ENCODE assay signal across 8 cellular contexts in the genomic region with DNA sequence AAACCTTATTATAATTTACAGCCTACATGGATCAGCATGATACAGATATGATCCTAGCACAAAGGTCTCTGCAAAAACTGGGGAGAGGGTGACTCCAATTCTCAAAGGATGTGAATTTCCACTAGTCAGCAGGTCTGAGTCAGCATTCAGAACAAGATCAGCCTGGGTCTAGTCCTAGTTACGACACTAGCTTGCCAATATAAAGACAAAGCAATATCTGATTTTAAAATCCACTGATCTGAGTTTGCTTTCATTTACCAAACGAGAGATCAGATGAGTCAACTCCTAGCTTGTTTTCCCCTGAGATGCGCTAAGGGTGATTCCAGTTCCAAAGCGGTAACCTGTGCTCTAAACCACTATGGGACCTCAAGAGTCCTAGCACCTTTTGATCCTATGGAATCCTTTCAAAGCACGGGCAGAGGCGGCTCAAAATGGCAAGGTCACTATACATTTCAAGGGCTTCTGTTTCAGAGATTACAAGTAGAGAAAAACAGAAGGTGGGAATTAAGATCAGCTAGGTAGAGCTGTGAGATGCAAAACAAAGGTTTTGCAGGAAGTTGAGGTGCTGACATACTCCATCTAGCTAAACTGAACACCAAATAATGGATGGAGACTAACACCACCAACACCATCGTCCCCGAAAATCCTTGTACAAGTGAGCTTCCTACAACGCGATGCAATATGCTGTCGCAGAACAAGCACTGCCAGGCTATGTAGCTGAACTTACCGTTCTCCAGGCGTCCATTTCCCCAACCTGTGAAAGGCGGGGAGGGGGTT. TPM values are rescaled to one million over a fixed set of nuclear protein-coding genes. Genes with fewer than 3 reads are reported as not detected.
DNase-seq lines count a peak whose midpoint lies in the region; ATAC-seq, FAIRE-seq and TF ChIP-seq lines count a peak whose summit lies in the region.

No MANE protein-coding gene starts in this region.

- peak overlapping the region; percentile 61 for H2AFZ ChIP-seq in MM.1S (ENCODE audit: low read length)

- H3K27me3 ChIP-seq in MM.1S (replicated peaks; ENCODE audit: insufficient read depth, low read length) (no peaks in the 10 kb centered on the region), body of pancreas (no peaks in the 10 kb centered on the region), liver (ENCODE audit: control insufficient read depth in 4 of 4, insufficient read depth in 4 of 4, low read length in 3 of 4) (no peaks in the 10 kb centered on the region), transverse colon (no peaks in the 10 kb centered on the region)

- no peaks in the 10 kb centered on the region for H3K9me2 ChIP-seq in MM.1S (replicated peaks; ENCODE audit: insufficient read depth, low read length)

- no peak for FAIRE-seq in frontal cortex (lab: Jason Lieb, UNC)

- in situ Hi-C loops in transverse colon (cut with MboI; ENCODE audit: low pct_ligation_motif_present in 1 of 4, low pct_unique_long_range_greater_than_20kb in 1 of 4, low sequenced_read_pairs in 3 of 4): loop anchor here (10.0 to 25.0 kb wide), 7 partner anchors 159 to 509 kb away; a partner anchor contains a TSS

- intact Hi-C loops in body of pancreas (cut with DNase I) (no loop called here), transverse colon (cut with DNase I; ENCODE audit: low total_unique reads) (no loop called here)

- H3K4me3 ChIP-seq in MM.1S (ENCODE audit: low read length) (peak overlapping the region; percentile 82), body of pancreas (peak overlapping the region; percentile 75 to 98), liver (ENCODE audit: low read depth in 1 of 3, low read length in 3 of 3) (peak overlapping the region; percentile 62 to 96 (median 65)), transverse colon (peak overlapping the region; percentile 84 to 99 (median 90))

- H3K4me1 ChIP-seq in MM.1S (ENCODE audit: low read length) (peaks cover 17% of the 10 kb centered on the region), body of pancreas (peaks cover 30% of the 10 kb centered on the region), liver (ENCODE audit: control insufficient read depth in 4 of 4, insufficient read depth in 4 of 4, low read length in 3 of 4) (peaks cover 5 to 19% (median 12%) of the 10 kb centered on the region in 4 donors), transverse colon (peaks cover 13 to 23% (median 21%) of the 10 kb centered on the region in 4 donors)

- H3F3A ChIP-seq in MM.1S (ENCODE audit: insufficient read depth, low read length): peaks cover 20% of the 10 kb centered on the region

- TF ChIP-seq CTCF in MM.1S (IDR thresholded peaks at IDR 0.05; ENCODE audit: low read length) (no peak), body of pancreas (IDR thresholded peaks at IDR 0.05) (no peak), liver (IDR thresholded peaks at IDR 0.05; ENCODE audit: low read depth, low read length, missing input control) (no peak), transverse colon (IDR thresholded peaks at IDR 0.05) (no peak)

- DNase-seq in EH (ENCODE audit: low read depth): peak; percentile 45
- DNase-seq in MM.1S: peak; percentile 22
- DNase-seq in body of pancreas: no peak
- no peak for DNase-seq in transverse colon
- DNase-seq in occipital lobe (lab: John Stamatoyannopoulos, UW): no peak
- DNase-seq in frontal cortex (ENCODE audit: low spot score in 2 of 2): no peak

- 0 out of 2 replicates have a peak, but pooled peaks cover 3% of the 10 kb centered on the region for H3K36me3 ChIP-seq in MM.1S (replicated peaks; ENCODE audit: insufficient read depth, low read length)
- peaks cover 0 to 8% of the 10 kb centered on the region in 2 donors for H3K36me3 ChIP-seq in body of pancreas (replicated peaks in 1 of 2; ENCODE audit: insufficient read depth in 1 of 2, low read depth in 2 of 2)
- H3K36me3 ChIP-seq in liver (ENCODE audit: control insufficient read depth in 4 of 4, insufficient read depth in 3 of 4, low read depth in 1 of 4, low read length in 3 of 4): peaks cover 0 to 9% (median 6%) of the 10 kb centered on the region in 4 donors
- H3K36me3 ChIP-seq in transverse colon: peaks cover 0 to 10% (median 4%) of the 10 kb centered on the region in 4 donors

- peak overlapping the region; percentile 75 for H3K4me2 ChIP-seq in MM.1S (ENCODE audit: low read depth, low read length)

- peak overlapping the region; percentile 93 for H3K27ac ChIP-seq in MM.1S (ENCODE audit: low read length)
- peak overlapping the region; percentile 75 to 89 (median 88) for H3K27ac ChIP-seq in body of pancreas
- peak overlapping the region in 1 of 2 donors; percentile 91 for H3K27ac ChIP-seq in liver (ENCODE audit: low read depth in 1 of 2, low read length in 2 of 2)
- H3K27ac ChIP-seq in transverse colon: peak overlapping the region; percentile 89 to 99 (median 96)

- no peak for TF ChIP-seq RAD21 in liver (IDR thresholded peaks at IDR 0.05)

- peak overlapping the region; percentile 85 for H3K9ac ChIP-seq in MM.1S (ENCODE audit: low read length)
- H3K9ac ChIP-seq in liver (ENCODE audit: low read depth in 1 of 2, low read length in 2 of 2): peak overlapping the region; percentile 1 to 57

- H3K9me3 ChIP-seq in MM.1S (replicated peaks; ENCODE audit: insufficient read depth, low read length) (no peaks in the 10 kb centered on the region), body of pancreas (no peaks in the 10 kb centered on the region), liver (ENCODE audit: control insufficient read depth in 4 of 4, low read length in 3 of 4) (no peaks in the 10 kb centered on the region), transverse colon (no peaks in the 10 kb centered on the region)

- H3K79me2 ChIP-seq in MM.1S (ENCODE audit: low read length): peaks cover 48% of the 10 kb centered on the region

- 6 to 9% methylated on average over 6 to 14 of the region's 14 CpGs for WGBS in body of pancreas, 2 donors
- WGBS in liver: 11% methylated on average over 14 of the region's 14 CpGs
- WGBS in transverse colon (ENCODE audit: low coverage in 1 of 2), 2 donors: 5 to 14% methylated on average over 5 to 14 of the region's 14 CpGs

- TF ChIP-seq EP300 in transverse colon (IDR thresholded peaks at IDR 0.05; ENCODE audit: low read depth): no peak

- H4K20me1 ChIP-seq in MM.1S (ENCODE audit: insufficient read depth, low read length): no peaks in the 10 kb centered on the region

- TF ChIP-seq POLR2A in body of pancreas (IDR thresholded peaks at IDR 0.05): no peak
- TF ChIP-seq POLR2A in transverse colon (IDR thresholded peaks at IDR 0.05): no peak

- ATAC-seq in GM21515 (IDR thresholded peaks at IDR 0.05; ENCODE audit: unreplicated experiment): peak; percentile 14
- ATAC-seq in body of pancreas: peak; percentile 1

TF ChIP-seq in liver, 16 proteins besides CTCF, POLR2A, EP300 and RAD21:
- peak; percentile 34 for TF ChIP-seq YY1 (IDR thresholded peaks at IDR 0.05)
- TF ChIP-seq, protein P1, sequence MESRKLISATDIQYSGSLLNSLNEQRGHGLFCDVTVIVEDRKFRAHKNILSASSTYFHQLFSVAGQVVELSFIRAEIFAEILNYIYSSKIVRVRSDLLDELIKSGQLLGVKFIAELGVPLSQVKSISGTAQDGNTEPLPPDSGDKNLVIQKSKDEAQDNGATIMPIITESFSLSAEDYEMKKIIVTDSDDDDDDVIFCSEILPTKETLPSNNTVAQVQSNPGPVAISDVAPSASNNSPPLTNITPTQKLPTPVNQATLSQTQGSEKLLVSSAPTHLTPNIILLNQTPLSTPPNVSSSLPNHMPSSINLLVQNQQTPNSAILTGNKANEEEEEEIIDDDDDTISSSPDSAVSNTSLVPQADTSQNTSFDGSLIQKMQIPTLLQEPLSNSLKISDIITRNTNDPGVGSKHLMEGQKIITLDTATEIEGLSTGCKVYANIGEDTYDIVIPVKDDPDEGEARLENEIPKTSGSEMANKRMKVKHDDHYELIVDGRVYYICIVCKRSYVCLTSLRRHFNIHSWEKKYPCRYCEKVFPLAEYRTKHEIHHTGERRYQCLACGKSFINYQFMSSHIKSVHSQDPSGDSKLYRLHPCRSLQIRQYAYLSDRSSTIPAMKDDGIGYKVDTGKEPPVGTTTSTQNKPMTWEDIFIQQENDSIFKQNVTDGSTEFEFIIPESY (IDR thresholded peaks at IDR 0.05): no peak
- TF ChIP-seq, protein P2, sequence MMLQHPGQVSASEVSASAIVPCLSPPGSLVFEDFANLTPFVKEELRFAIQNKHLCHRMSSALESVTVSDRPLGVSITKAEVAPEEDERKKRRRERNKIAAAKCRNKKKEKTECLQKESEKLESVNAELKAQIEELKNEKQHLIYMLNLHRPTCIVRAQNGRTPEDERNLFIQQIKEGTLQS (IDR thresholded peaks at IDR 0.05): no peak
- no peak for TF ChIP-seq JUND (IDR thresholded peaks at IDR 0.05)
- no peak for TF ChIP-seq TAF1 (conservative IDR thresholded peaks at IDR 0.05)
- TF ChIP-seq EGR1 (IDR thresholded peaks at IDR 0.05; ENCODE audit: low read depth in 2 of 2): no peak
- no peak for TF ChIP-seq FOXA2 (IDR thresholded peaks at IDR 0.05)

RNA-seq across cellular contexts. Expression of a gene that starts 0.9 kb away (rescaled TPM):
- total RNA-seq in body of pancreas (10 to 100 TPM; 17.1 to 18.1 TPM), liver (10 to 100 TPM; 14.1 to 24.4 TPM), transverse colon (10 to 100 TPM; 15.7 to 30.0 (median 24.1) TPM), occipital lobe (121 TPM), frontal cortex (118 TPM)
- 1 to 10 TPM; 3.8 to 4.2 TPM for polyA plus RNA-seq in liver

Comparison
In these comparisons a context has a peak if more than half of its experiments do, and no peak if none do; other contexts are left out.
1. DNase-seq: peak in EH (single experiment) and MM.1S (single experiment); none in body of pancreas (0 of 4), transverse colon (single experiment), occipital lobe (single experiment) and frontal cortex (0 of 2).
2. Peak in every context shown above with its lines, with median percentiles within 50 percentile points of each other: H3K4me3 ChIP-seq.